Comparison of ENCODE assay signal across 28 cellular contexts in the genomic region with DNA sequence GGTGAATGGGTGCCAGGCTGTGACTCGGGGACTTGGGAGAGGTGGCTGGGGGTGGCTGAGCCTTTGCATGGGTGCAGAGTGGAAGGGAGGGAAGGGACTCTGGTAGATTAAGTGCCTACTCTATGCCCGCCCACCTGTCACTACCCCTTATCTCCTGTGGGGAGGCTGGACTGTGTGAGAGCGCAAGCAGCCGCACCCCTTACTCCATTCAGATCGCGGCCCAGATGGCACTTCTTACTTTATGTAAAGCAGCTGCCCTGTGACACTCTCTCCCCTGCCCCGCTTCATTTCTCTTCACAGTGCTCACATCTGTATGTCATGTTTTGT. TPM values are rescaled to one million over a fixed set of nuclear protein-coding genes. Genes with fewer than 3 reads are reported as not detected.
DNase-seq lines count a peak whose midpoint lies in the region; ATAC-seq and TF ChIP-seq lines count a peak whose summit lies in the region.
"Had no signal": no experiment of that assay in that cellular context is flagged by ENCODE, and none has a peak within 500 bp of the region (broad histone marks: within the 10 kb centered on the region; RNA-seq: fewer than 3 reads in every experiment).

No MANE protein-coding gene starts in this region.

- TF ChIP-seq CTCF in OCI-LY3 (IDR thresholded peaks at IDR 0.05; ENCODE audit: low read depth, low read length) (no peak), mucosa of descending colon (IDR thresholded peaks at IDR 0.05) (no peak), endodermal cell (conservative IDR thresholded peaks at IDR 0.05) (no peak)

- H3K9ac ChIP-seq in OCI-LY3 (ENCODE audit: low read length) (peak overlapping the region; percentile 9; the same call in 1 of the 2 replicates), endodermal cell (ENCODE audit: extremely low read depth, low read length, poor library complexity, severe bottlenecking) (no peak overlapping the region)

- no peaks in the 10 kb centered on the region for H3K9me3 Mint-ChIP-seq in CD4-positive, CD25-positive, alpha-beta regulatory T cell
- peaks cover 1% of the 10 kb centered on the region for H3K9me3 Mint-ChIP-seq in endodermal cell
- H3K9me3 Mint-ChIP-seq: activated T-cell treated with anti-CD3 and anti-CD28 coated beads, Interleukin-2, amount 50 U/mL, for 24 hours had no signal

- intact Hi-C loops in mucosa of descending colon (cut with DNase I, micrococcal nuclease): loop anchor here in 1 of 2 donors (5.0 kb wide), 1 partner anchor 51 kb away; a partner anchor contains a TSS

- no peak for ATAC-seq in CD4-positive, CD25-positive, alpha-beta regulatory T cell (ENCODE audit: low read depth in 2 of 2)
- peak; percentile 17 for ATAC-seq in mucosa of descending colon

- no peak for DNase-seq in CD4-positive, CD25-positive, alpha-beta regulatory T cell
- DNase-seq in HUDEP-2 (lab: John Stamatoyannopoulos, UW; ENCODE audit: unreplicated experiment in 76 of 76) (peak in 39 of 76 experiments; percentile 3 to 72 (median 33)), mucosa of descending colon (no peak), NCI-H774 (lab: John Stamatoyannopoulos, UW) (no peak), endodermal cell (no peak), substantia nigra (lab: John Stamatoyannopoulos, UW) (no peak), NCI-H446 (lab: John Stamatoyannopoulos, UW) (no peak)
- DNase-seq: activated CD4-positive, alpha-beta T cell treated with anti-CD3 and anti-CD28 coated beads for 1 hour; activated naive CD4-positive, alpha-beta T cell treated with Interleukin-2 at 50 U/mL for 16 hours; activated T-cell treated with anti-CD3 and anti-CD28 coated beads, Interleukin-2, amount 50 U/mL, for 24 hours; AML-193; amniotic stem cell; Caco-2; KG1; MV-4-11; NCI-H2029; NCI-H510A treated with DMSO at 0.1 percent for 48 hours; occipital lobe; retina; stimulated activated CD4-positive, alpha-beta T cell treated with anti-CD3 and anti-CD28 coated beads, Interleukin-4, amount 100 ng/mL, for 24 hours; stomach; SW 1271; trophoblast cell had no signal

- peaks cover 5 to 18% (median 7%) of the 10 kb centered on the region in 4 donors for H3K4me1 Mint-ChIP-seq in CD4-positive, CD25-positive, alpha-beta regulatory T cell
- no peaks in the 10 kb centered on the region for H3K4me1 Mint-ChIP-seq in endodermal cell

- 0 out of 2 replicates have a peak overlapping the region, but pooled peaks have one; percentile 35 for H2AFZ ChIP-seq in OCI-LY3 (ENCODE audit: low read depth, low read length)

- H3K27ac ChIP-seq in CD4-positive, CD25-positive, alpha-beta regulatory T cell (ENCODE audit: insufficient read depth, low read length, poor library complexity, severe bottlenecking): peak overlapping the region; percentile 52
- H3K27ac ChIP-seq in OCI-LY3 (ENCODE audit: low read length): no peak overlapping the region
- H3K27ac ChIP-seq in endodermal cell (ENCODE audit: low read depth, low read length): no peak overlapping the region
- H3K27ac ChIP-seq in substantia nigra (ENCODE audit: low read depth, low read length, poor library complexity, severe bottlenecking): no peak overlapping the region
- H3K27ac ChIP-seq: coronary artery, stomach had no signal

- H3K36me3 ChIP-seq in CD4-positive, CD25-positive, alpha-beta regulatory T cell (ENCODE audit: control insufficient read depth, insufficient read depth, low read length): no peaks in the 10 kb centered on the region
- H3K36me3 ChIP-seq in OCI-LY3 (replicated peaks; ENCODE audit: low read depth, low read length) (no peaks in the 10 kb centered on the region), mucosa of descending colon (ENCODE audit: low read depth) (no peaks in the 10 kb centered on the region), endodermal cell (ENCODE audit: control insufficient read depth, insufficient read depth, low read length) (no peaks in the 10 kb centered on the region)
- H3K36me3 ChIP-seq: stomach had no signal

- H3K4me2 ChIP-seq in OCI-LY3 (ENCODE audit: low read length): peak overlapping the region; percentile 62

- H3K4me1 ChIP-seq in CD4-positive, CD25-positive, alpha-beta regulatory T cell (ENCODE audit: control insufficient read depth, insufficient read depth, low read length, poor library complexity, severe bottlenecking): peaks cover 11% of the 10 kb centered on the region
- H3K4me1 ChIP-seq in OCI-LY3 (ENCODE audit: low read length) (peaks cover 41% of the 10 kb centered on the region), mucosa of descending colon (ENCODE audit: low read depth) (no peaks in the 10 kb centered on the region), endodermal cell (ENCODE audit: control insufficient read depth, insufficient read depth, low read length) (no peaks in the 10 kb centered on the region)
- H3K4me1 ChIP-seq: Caco-2 had no signal

- H3K27ac Mint-ChIP-seq in CD4-positive, CD25-positive, alpha-beta regulatory T cell: no peak overlapping the region
- H3K27ac Mint-ChIP-seq in endodermal cell: no peak overlapping the region
- H3K27ac Mint-ChIP-seq: activated T-cell treated with anti-CD3 and anti-CD28 coated beads, Interleukin-2, amount 50 U/mL, for 24 hours had no signal

- no peaks in the 10 kb centered on the region for H3K27me3 ChIP-seq in CD4-positive, CD25-positive, alpha-beta regulatory T cell (ENCODE audit: control insufficient read depth, insufficient read depth, low read length)
- H3K27me3 ChIP-seq in OCI-LY3 (ENCODE audit: low read depth, low read length) (no peaks in the 10 kb centered on the region), endodermal cell (ENCODE audit: control insufficient read depth, insufficient read depth, low read length, poor library complexity, severe bottlenecking) (peaks cover 9% of the 10 kb centered on the region)

- no peaks in the 10 kb centered on the region for H3K36me3 Mint-ChIP-seq in CD4-positive, CD25-positive, alpha-beta regulatory T cell
- H3K36me3 Mint-ChIP-seq in endodermal cell (ENCODE audit: low read depth): no peaks in the 10 kb centered on the region

- H3K79me2 ChIP-seq in OCI-LY3 (ENCODE audit: low read length): no peaks in the 10 kb centered on the region

- no peaks in the 10 kb centered on the region for H3K9me3 ChIP-seq in CD4-positive, CD25-positive, alpha-beta regulatory T cell (ENCODE audit: control insufficient read depth in 2 of 2, low read length in 2 of 2)
- H3K9me3 ChIP-seq in OCI-LY3 (ENCODE audit: insufficient read depth, low read length) (no peaks in the 10 kb centered on the region), mucosa of descending colon (no peaks in the 10 kb centered on the region), endodermal cell (ENCODE audit: control insufficient read depth, low read length) (no peaks in the 10 kb centered on the region)
- H3K9me3 ChIP-seq: Caco-2, stomach had no signal

- 75 to 83% methylated on average over 5 to 7 of the region's 7 CpGs for WGBS in endodermal cell (ENCODE audit: insufficient coverage in 1 of 2, insufficient read length in 1 of 2), 2 experiments

- no peaks in the 10 kb centered on the region for H4K20me1 ChIP-seq in OCI-LY3 (ENCODE audit: insufficient read depth, low read length)

- H3K4me3 ChIP-seq in CD4-positive, CD25-positive, alpha-beta regulatory T cell (ENCODE audit: low read depth, low read length): no peak overlapping the region
- H3K4me3 ChIP-seq in OCI-LY3 (ENCODE audit: low read length): peak overlapping the region; percentile 34
- H3K4me3 ChIP-seq in mucosa of descending colon: no peak overlapping the region
- H3K4me3 ChIP-seq in endodermal cell (ENCODE audit: low read length): no peak overlapping the region
- H3K4me3 ChIP-seq: coronary artery, stomach had no signal

- H3K27me3 Mint-ChIP-seq in CD4-positive, CD25-positive, alpha-beta regulatory T cell: no peaks in the 10 kb centered on the region
- peaks cover 24% of the 10 kb centered on the region for H3K27me3 Mint-ChIP-seq in endodermal cell (ENCODE audit: insufficient read depth)
- H3K27me3 Mint-ChIP-seq: activated T-cell treated with anti-CD3 and anti-CD28 coated beads, Interleukin-2, amount 50 U/mL, for 24 hours had no signal

- H3K4me3 Mint-ChIP-seq in CD4-positive, CD25-positive, alpha-beta regulatory T cell: no peak overlapping the region
- no peak overlapping the region for H3K4me3 Mint-ChIP-seq in endodermal cell
- H3K4me3 Mint-ChIP-seq: activated T-cell treated with anti-CD3 and anti-CD28 coated beads, Interleukin-2, amount 50 U/mL, for 24 hours had no signal

RNA-seq across cellular contexts. Expression of a gene that starts 2.9 kb away (rescaled TPM):
- not detected for total RNA-seq in CD4-positive, CD25-positive, alpha-beta regulatory T cell
- not detected for polyA plus RNA-seq in CD4-positive, CD25-positive, alpha-beta regulatory T cell
- total RNA-seq in mucosa of descending colon (not detected), endodermal cell (under 1 TPM in 1 of 2 donors, not detected in 1; 0.13 TPM)
- polyA plus RNA-seq in endodermal cell (2013, experiment 1 of 2): not detected
- not detected for polyA plus RNA-seq in endodermal cell (2013, experiment 2 of 2)
- total RNA-seq: fibroblast of lung, glomerular endothelial cell, mammary epithelial cell, occipital lobe had no signal
- polyA plus RNA-seq: fibroblast of lung, mammary epithelial cell had no signal

RNA-seq across cellular contexts. Expression of a gene that starts 27.3 kb away (rescaled TPM):
- total RNA-seq in CD4-positive, CD25-positive, alpha-beta regulatory T cell: not detected
- polyA plus RNA-seq in CD4-positive, CD25-positive, alpha-beta regulatory T cell: not detected
- total RNA-seq in mucosa of descending colon (under 1 TPM in 1 of 3 donors, not detected in 2; 0.44 TPM), endodermal cell (1 to 10 TPM; 1.8 to 2.1 TPM)
- 6.5 TPM for polyA plus RNA-seq in endodermal cell (2013, experiment 1 of 2)
- 3.4 TPM for polyA plus RNA-seq in endodermal cell (2013, experiment 2 of 2)
- total RNA-seq: Caco-2, fibroblast of lung, mammary epithelial cell, stomach had no signal

RNA-seq across cellular contexts. Expression of a gene that starts 28.7 kb away (rescaled TPM):
- not detected for total RNA-seq in CD4-positive, CD25-positive, alpha-beta regulatory T cell
- polyA plus RNA-seq in CD4-positive, CD25-positive, alpha-beta regulatory T cell: not detected
- total RNA-seq in mucosa of descending colon (10 to 100 TPM in 2 of 3 donors, 1 to 10 TPM in 1; 9.8 to 64.0 (median 21.8) TPM), endodermal cell (100 to 1,000 TPM; 142 to 166 TPM)
- polyA plus RNA-seq in endodermal cell (2013, experiment 1 of 2): 147 TPM
- polyA plus RNA-seq in endodermal cell (2013, experiment 2 of 2): 145 TPM

RNA-seq across cellular contexts. Expression of a gene that starts 32.3 kb away (rescaled TPM):
- not detected for total RNA-seq in CD4-positive, CD25-positive, alpha-beta regulatory T cell
- polyA plus RNA-seq in CD4-positive, CD25-positive, alpha-beta regulatory T cell: not detected
- not detected for total RNA-seq in mucosa of descending colon
- total RNA-seq in endodermal cell: not detected
- polyA plus RNA-seq in endodermal cell (2013, experiment 1 of 2): 0.64 TPM
- 0.79 TPM for polyA plus RNA-seq in endodermal cell (2013, experiment 2 of 2)
- total RNA-seq: Caco-2, fibroblast of lung, glomerular endothelial cell, mammary epithelial cell, occipital lobe, stomach had no signal
- polyA plus RNA-seq: fibroblast of lung, mammary epithelial cell, stomach had no signal

RNA-seq across cellular contexts. Expression of a gene that starts 34.2 kb away (rescaled TPM):
- total RNA-seq in CD4-positive, CD25-positive, alpha-beta regulatory T cell: not detected
- polyA plus RNA-seq in CD4-positive, CD25-positive, alpha-beta regulatory T cell: not detected
- total RNA-seq in mucosa of descending colon (not detected), endodermal cell (under 1 TPM in 1 of 2 donors, not detected in 1; 0.18 TPM)
- 0.53 TPM for polyA plus RNA-seq in endodermal cell (2013, experiment 1 of 2)
- polyA plus RNA-seq in endodermal cell (2013, experiment 2 of 2): 0.41 TPM
- total RNA-seq: fibroblast of lung, glomerular endothelial cell, mammary epithelial cell, occipital lobe, stomach had no signal
- polyA plus RNA-seq: fibroblast of lung, mammary epithelial cell, stomach had no signal

Comparison
In these comparisons a context has a peak if more than half of its experiments do, and no peak if none do; other contexts are left out.
1. DNase-seq: peak in HUDEP-2 (39 of 76); none in CD4-positive, CD25-positive, alpha-beta regulatory T cell (0 of 3), mucosa of descending colon (0 of 3), NCI-H774 (single experiment), endodermal cell (single experiment), substantia nigra (0 of 49) and NCI-H446 (0 of 2).
2. RNA of a gene that starts 28.7 kb away (total RNA-seq): 142 to 166 TPM in endodermal cell and 9.8 to 64.0 TPM in mucosa of descending colon; not detected in CD4-positive, CD25-positive, alpha-beta regulatory T cell (single experiment); every median in the first group is over 10 times any median in the second.